ENCODE assay signal across 19 cellular contexts in the genomic region with DNA sequence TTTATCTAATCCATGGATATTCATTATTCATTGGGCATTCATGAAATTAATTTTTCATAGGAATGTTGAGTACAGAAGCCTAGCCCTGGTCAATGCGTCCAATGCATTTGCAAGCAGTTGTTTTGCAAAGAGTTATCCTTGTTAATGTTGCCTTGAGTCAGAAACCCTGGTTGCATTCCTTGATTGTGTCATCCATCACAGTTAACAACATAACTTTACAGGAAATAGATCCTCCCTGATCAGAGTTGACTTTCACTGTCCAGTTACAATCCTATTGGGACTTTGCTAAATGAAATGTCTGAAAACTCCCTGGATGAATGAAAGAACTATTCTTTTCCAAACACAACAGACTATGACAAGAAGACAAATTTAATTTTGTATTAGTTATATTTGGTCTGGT.
"Had no signal": no experiment of that assay in that cellular context is flagged by ENCODE, and none has a peak within 500 bp of the region (broad histone marks: within the 10 kb centered on the region; RNA-seq: fewer than 3 reads in every experiment).

No MANE protein-coding gene starts in this region.

- H2AFZ ChIP-seq: parathyroid adenoma had no signal

- H3K36me3 ChIP-seq: ascending aorta, gastrocnemius medialis, heart left ventricle, sigmoid colon, spleen had no signal

- H3K9ac ChIP-seq: parathyroid adenoma had no signal

- H3K4me3 ChIP-seq: ascending aorta, gastrocnemius medialis, heart left ventricle, lung, sigmoid colon, spleen, testis had no signal

- DNase-seq: activated CD4-positive, alpha-beta T cell treated with anti-CD3 and anti-CD28 coated beads, Interleukin-2, amount 50 U/mL, for 1 hour; activated naive CD4-positive, alpha-beta T cell; activated naive CD8-positive, alpha-beta T cell treated with anti-CD3 and anti-CD28 coated beads, Interleukin-2, amount 10 ng/mL, durations not matched to agents 7 days and 5 days; endodermal cell; erythroblast; gastrocnemius medialis; heart left ventricle; naive B cell; sigmoid colon; spleen; stimulated activated naive CD8-positive, alpha-beta T cell treated with anti-CD3 and anti-CD28 coated beads, Interleukin-15, amount 100 ng/mL, for 72 hours; T-helper 1 cell; T1000; testis had no signal

- H3K27ac Mint-ChIP-seq: activated naive CD8-positive, alpha-beta T cell treated with anti-CD3 and anti-CD28 coated beads, Interleukin-2, amount 10 ng/mL, durations not matched to agents 7 days and 5 days; activated T-helper 1 cell treated with anti-CD3 and anti-CD28 coated beads, Interleukin-12 subunit alpha, Interleukin-12 subunit beta, Interleukin-2, Interleukin-4 antibody, amounts not matched to agents 30 ng/mL and 10 ng/mL and 1 ng/mL, durations not matched to agents 14 hours and 24 hours and 36 hours; endodermal cell; naive B cell; stimulated activated naive CD8-positive, alpha-beta T cell treated with anti-CD3 and anti-CD28 coated beads, Interleukin-15, amount 100 ng/mL, for 72 hours had no signal

- H3K9me3 ChIP-seq: ascending aorta, gastrocnemius medialis, heart left ventricle, sigmoid colon, spleen, testis had no signal

- H3K79me2 ChIP-seq: parathyroid adenoma had no signal

- H3K27ac ChIP-seq: ascending aorta, gastrocnemius medialis, heart left ventricle, parathyroid adenoma, sigmoid colon, spleen, testis had no signal

- H3K27me3 Mint-ChIP-seq: activated naive CD8-positive, alpha-beta T cell treated with anti-CD3 and anti-CD28 coated beads, Interleukin-2, amount 10 ng/mL, durations not matched to agents 7 days and 5 days; naive B cell; stimulated activated naive CD8-positive, alpha-beta T cell treated with anti-CD3 and anti-CD28 coated beads, Interleukin-15, amount 100 ng/mL, for 72 hours had no signal

- ATAC-seq: activated CD4-positive, CD25-positive, alpha-beta regulatory T cell treated with anti-CD3 and anti-CD28 coated beads, Interleukin-2, amount 50 U/mL, for 24 hours; gastrocnemius medialis; heart left ventricle; stimulated activated naive CD8-positive, alpha-beta T cell treated with anti-CD3 and anti-CD28 coated beads, Interleukin-15, amount 100 ng/mL, for 72 hours had no signal

- H3K36me3 Mint-ChIP-seq: activated naive CD8-positive, alpha-beta T cell treated with anti-CD3 and anti-CD28 coated beads, Interleukin-2, amount 10 ng/mL, durations not matched to agents 7 days and 5 days; naive B cell had no signal

- H3K4me3 Mint-ChIP-seq: activated naive CD8-positive, alpha-beta T cell treated with anti-CD3 and anti-CD28 coated beads, Interleukin-2, amount 10 ng/mL, durations not matched to agents 7 days and 5 days; activated T-helper 1 cell treated with anti-CD3 and anti-CD28 coated beads, Interleukin-12 subunit alpha, Interleukin-12 subunit beta, Interleukin-2, Interleukin-4 antibody, amounts not matched to agents 30 ng/mL and 10 ng/mL and 1 ng/mL, durations not matched to agents 14 hours and 24 hours and 36 hours; endodermal cell; naive B cell; stimulated activated naive CD8-positive, alpha-beta T cell treated with anti-CD3 and anti-CD28 coated beads, Interleukin-15, amount 100 ng/mL, for 72 hours had no signal

- H3K27me3 ChIP-seq: ascending aorta, gastrocnemius medialis, heart left ventricle, sigmoid colon, spleen, testis had no signal

- H3K4me1 Mint-ChIP-seq: activated naive CD8-positive, alpha-beta T cell treated with anti-CD3 and anti-CD28 coated beads, Interleukin-2, amount 10 ng/mL, durations not matched to agents 7 days and 5 days; naive B cell; stimulated activated naive CD8-positive, alpha-beta T cell treated with anti-CD3 and anti-CD28 coated beads, Interleukin-15, amount 100 ng/mL, for 72 hours had no signal

- H3K4me1 ChIP-seq: ascending aorta, gastrocnemius medialis, heart left ventricle, parathyroid adenoma, sigmoid colon, spleen, testis had no signal

- H3K9me3 Mint-ChIP-seq: endodermal cell had no signal
